In the genomic region with DNA sequence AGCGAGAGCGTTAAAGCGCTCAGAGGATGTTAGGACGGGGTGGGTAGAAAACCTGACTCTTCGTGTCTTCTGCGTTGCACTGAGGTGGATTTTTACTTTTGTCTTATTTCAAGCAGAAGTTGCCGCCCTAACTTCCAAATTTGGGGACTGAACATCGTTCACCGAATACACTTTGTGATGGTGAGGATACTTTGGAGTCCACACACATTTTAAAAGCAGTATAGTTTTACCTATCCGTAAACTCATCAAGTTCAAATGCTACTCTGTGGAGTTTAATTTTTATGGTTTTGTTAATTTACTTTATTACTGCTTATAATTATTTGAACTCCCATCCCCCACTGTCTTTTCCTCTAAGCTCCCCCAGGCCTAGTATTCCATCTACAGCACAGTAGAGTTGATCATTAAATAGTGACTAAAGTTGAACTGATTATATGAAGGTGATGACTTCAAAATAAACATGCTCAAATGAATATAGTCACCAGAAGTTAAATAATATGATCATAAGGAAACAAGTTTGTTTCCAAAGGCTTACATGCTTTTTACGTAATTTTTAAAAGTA, we compare ENCODE assay signal across 8 cellular contexts. TPM values are rescaled to one million over a fixed set of nuclear protein-coding genes. Genes with fewer than 3 reads are reported as not detected.
A peak's percentile ranks its signal among the peaks of the same experiment; 100 is the strongest.
DNase-seq lines count a peak whose midpoint lies in the region; FAIRE-seq and TF ChIP-seq lines count a peak whose summit lies in the region.

No MANE protein-coding gene starts in this region.

- H3K9ac ChIP-seq in SK-N-SH (peak overlapping the region; percentile 88), fibroblast of lung (ENCODE audit: insufficient read depth, low read length) (peak overlapping the region; percentile 96)

- FAIRE-seq in GM19239 (lab: Jason Lieb, UNC), result peak; percentile 61

- no peak for TF ChIP-seq CTCF in SK-N-SH (IDR thresholded peaks at IDR 0.05)
- no peak for TF ChIP-seq CTCF in fibroblast of lung (conservative IDR thresholded peaks at IDR 0.05 in 1 of 2, IDR thresholded peaks at IDR 0.05 in 1 of 2; ENCODE audit: low read depth in 1 of 2, low read length in 2 of 2)
- no peak for TF ChIP-seq CTCF in retinal pigment epithelial cell (conservative IDR thresholded peaks at IDR 0.05; ENCODE audit: low read depth, low read length)

- no peaks in the 10 kb centered on the region for H3K9me3 ChIP-seq in SK-N-SH
- no peaks in the 10 kb centered on the region for H3K9me3 ChIP-seq in fibroblast of lung (ENCODE audit: control insufficient read depth, insufficient read depth, low read depth, low read length)

- H3F3A ChIP-seq in SK-N-SH (replicated peaks; ENCODE audit: insufficient read depth), result peaks cover 9% of the 10 kb centered on the region

- POLR2A ChIA-PET in SK-N-SH (lab: Yijun Ruan, JAX), result interaction anchor here (0.6 to 1.0 kb wide), 3 partner anchors 38 to 520 kb away, joined by 3 to 4 read pairs (median 3); a partner anchor contains a TSS

- DNase-seq in GM19239 (ENCODE audit: insufficient read length, low spot score) (no peak), SK-N-SH (no peak), fibroblast of lung (ENCODE audit: low read depth in 2 of 2) (no peak), retinal pigment epithelial cell (ENCODE audit: low read depth) (no peak), NCI-H510A treated with DMSO at 0.1 percent for 48 hours (lab: John Stamatoyannopoulos, UW) (no peak), foreskin melanocyte (no peak), DMS153 (lab: John Stamatoyannopoulos, UW) (no peak)
- DNase-seq in activated CD4-positive, alpha-beta T cell treated with anti-CD3 and anti-CD28 coated beads, Interleukin-2, amount 50 U/mL, for 1 hour, result no peak

- H3K4me3 ChIP-seq in SK-N-SH (ENCODE audit: low read depth in 2 of 2, low read length in 1 of 2), result peak overlapping the region; percentile 70 to 71
- H3K4me3 ChIP-seq in fibroblast of lung (replicated peaks in 1 of 4; ENCODE audit: control extremely low read depth in 1 of 4, insufficient read depth in 1 of 4, low read depth in 3 of 4, low read length in 4 of 4), result peak overlapping the region; percentile 34 to 78 (median 66)
- peak overlapping the region; percentile 72 for H3K4me3 ChIP-seq in retinal pigment epithelial cell (ENCODE audit: low read length)

- TF ChIP-seq RAD21 in SK-N-SH (IDR thresholded peaks at IDR 0.05; ENCODE audit: low read length), result no peak

- 37% methylated on average over 8 of the region's 11 CpGs for WGBS in SK-N-SH (ENCODE audit: low lambda C conversion rate)

- CTCF ChIA-PET in SK-N-SH (lab: Yijun Ruan, JAX), result interaction anchor here (0.6 to 2.4 kb wide), 9 partner anchors 9 to 63 kb away, joined by 3 to 9 read pairs (median 4); no protein-coding TSS in a partner anchor

- peaks cover 23 to 35% of the 10 kb centered on the region in 2 experiments for H3K36me3 ChIP-seq in SK-N-SH (replicated peaks in 1 of 2; ENCODE audit: control insufficient read depth in 1 of 2, insufficient read depth in 2 of 2, low read length in 1 of 2)
- H3K36me3 ChIP-seq in fibroblast of lung (ENCODE audit: control insufficient read depth, insufficient read depth, low read length), result peaks cover 2% of the 10 kb centered on the region

- H3K4me1 ChIP-seq in SK-N-SH (ENCODE audit: control insufficient read depth in 1 of 2, insufficient read depth in 2 of 2, low read depth in 1 of 2, low read length in 1 of 2) (peaks cover 0 to 15% of the 10 kb centered on the region in 2 experiments; a peak in 3 of 4 replicates), fibroblast of lung (ENCODE audit: control insufficient read depth, extremely low read depth, insufficient read depth, low read length) (peaks cover 11% of the 10 kb centered on the region)

- H3K4me2 ChIP-seq in SK-N-SH (peak overlapping the region; percentile 79), fibroblast of lung (ENCODE audit: extremely low read depth, insufficient read depth, low read length) (peak overlapping the region; percentile 70)

- peak overlapping the region; percentile 78 for H2AFZ ChIP-seq in SK-N-SH (ENCODE audit: low read depth)
- H2AFZ ChIP-seq in fibroblast of lung (ENCODE audit: low read length), result no peak overlapping the region

- H3K27me3 ChIP-seq in SK-N-SH (ENCODE audit: insufficient read depth) (no peaks in the 10 kb centered on the region), fibroblast of lung (ENCODE audit: control insufficient read depth, insufficient read depth, low read length) (no peaks in the 10 kb centered on the region)

- peaks cover 10% of the 10 kb centered on the region; the same call in 1 of the 2 replicates for H3K79me2 ChIP-seq in SK-N-SH (ENCODE audit: insufficient read depth)
- H3K79me2 ChIP-seq in fibroblast of lung (ENCODE audit: control insufficient read depth, insufficient read depth, low read length), result no peaks in the 10 kb centered on the region

- no peaks in the 10 kb centered on the region for H3K9me2 ChIP-seq in SK-N-SH

- H3K27ac ChIP-seq in SK-N-SH (ENCODE audit: low read depth in 2 of 2, low read length in 1 of 2), result peak overlapping the region; percentile 80 to 83
- H3K27ac ChIP-seq in fibroblast of lung (ENCODE audit: insufficient read depth, low read length), result peak overlapping the region; percentile 95

- H4K20me1 ChIP-seq in SK-N-SH (ENCODE audit: insufficient read depth) (no peaks in the 10 kb centered on the region), fibroblast of lung (ENCODE audit: control insufficient read depth, extremely low read depth, insufficient read depth, low read length) (no peaks in the 10 kb centered on the region)

- TF ChIP-seq EP300 in SK-N-SH (IDR thresholded peaks at IDR 0.05; ENCODE audit: borderline replicate concordance in 1 of 2, low read depth in 1 of 2, low read length in 1 of 2), result no peak

TF ChIP-seq in SK-N-SH, 30 proteins besides CTCF, POLR2A, EP300 and RAD21 (continues in another document):
- TF ChIP-seq SIN3A (IDR thresholded peaks at IDR 0.05; ENCODE audit: borderline replicate concordance, low read depth, low read length), result no peak
- TF ChIP-seq ELF1 (IDR thresholded peaks at IDR 0.05), result no peak
- TF ChIP-seq NFIC (IDR thresholded peaks at IDR 0.05; ENCODE audit: borderline replicate concordance), result no peak
- TF ChIP-seq FOXJ3 (CRISPR knock-in tag; IDR thresholded peaks at IDR 0.05), result no peak
- no peak for TF ChIP-seq MXI1 (IDR thresholded peaks at IDR 0.05; ENCODE audit: low read depth, low read length)
- TF ChIP-seq, protein P1, sequence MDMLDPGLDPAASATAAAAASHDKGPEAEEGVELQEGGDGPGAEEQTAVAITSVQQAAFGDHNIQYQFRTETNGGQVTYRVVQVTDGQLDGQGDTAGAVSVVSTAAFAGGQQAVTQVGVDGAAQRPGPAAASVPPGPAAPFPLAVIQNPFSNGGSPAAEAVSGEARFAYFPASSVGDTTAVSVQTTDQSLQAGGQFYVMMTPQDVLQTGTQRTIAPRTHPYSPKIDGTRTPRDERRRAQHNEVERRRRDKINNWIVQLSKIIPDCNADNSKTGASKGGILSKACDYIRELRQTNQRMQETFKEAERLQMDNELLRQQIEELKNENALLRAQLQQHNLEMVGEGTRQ (IDR thresholded peaks at IDR 0.05; ENCODE audit: borderline replicate concordance, low read depth, low read length), result no peak
- no peak for TF ChIP-seq CHD2 (IDR thresholded peaks at IDR 0.05; ENCODE audit: low read length, partially characterized antibody)
- TF ChIP-seq, protein P2, sequence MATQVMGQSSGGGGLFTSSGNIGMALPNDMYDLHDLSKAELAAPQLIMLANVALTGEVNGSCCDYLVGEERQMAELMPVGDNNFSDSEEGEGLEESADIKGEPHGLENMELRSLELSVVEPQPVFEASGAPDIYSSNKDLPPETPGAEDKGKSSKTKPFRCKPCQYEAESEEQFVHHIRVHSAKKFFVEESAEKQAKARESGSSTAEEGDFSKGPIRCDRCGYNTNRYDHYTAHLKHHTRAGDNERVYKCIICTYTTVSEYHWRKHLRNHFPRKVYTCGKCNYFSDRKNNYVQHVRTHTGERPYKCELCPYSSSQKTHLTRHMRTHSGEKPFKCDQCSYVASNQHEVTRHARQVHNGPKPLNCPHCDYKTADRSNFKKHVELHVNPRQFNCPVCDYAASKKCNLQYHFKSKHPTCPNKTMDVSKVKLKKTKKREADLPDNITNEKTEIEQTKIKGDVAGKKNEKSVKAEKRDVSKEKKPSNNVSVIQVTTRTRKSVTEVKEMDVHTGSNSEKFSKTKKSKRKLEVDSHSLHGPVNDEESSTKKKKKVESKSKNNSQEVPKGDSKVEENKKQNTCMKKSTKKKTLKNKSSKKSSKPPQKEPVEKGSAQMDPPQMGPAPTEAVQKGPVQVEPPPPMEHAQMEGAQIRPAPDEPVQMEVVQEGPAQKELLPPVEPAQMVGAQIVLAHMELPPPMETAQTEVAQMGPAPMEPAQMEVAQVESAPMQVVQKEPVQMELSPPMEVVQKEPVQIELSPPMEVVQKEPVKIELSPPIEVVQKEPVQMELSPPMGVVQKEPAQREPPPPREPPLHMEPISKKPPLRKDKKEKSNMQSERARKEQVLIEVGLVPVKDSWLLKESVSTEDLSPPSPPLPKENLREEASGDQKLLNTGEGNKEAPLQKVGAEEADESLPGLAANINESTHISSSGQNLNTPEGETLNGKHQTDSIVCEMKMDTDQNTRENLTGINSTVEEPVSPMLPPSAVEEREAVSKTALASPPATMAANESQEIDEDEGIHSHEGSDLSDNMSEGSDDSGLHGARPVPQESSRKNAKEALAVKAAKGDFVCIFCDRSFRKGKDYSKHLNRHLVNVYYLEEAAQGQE (IDR thresholded peaks at IDR 0.05; ENCODE audit: low read depth, low read length), result no peak
- TF ChIP-seq TAF1 (IDR thresholded peaks at IDR 0.05; ENCODE audit: borderline replicate concordance, low read depth, low read length), result no peak

RNA-seq across cellular contexts. Expression of a gene that starts 0.6 kb away (rescaled TPM):
- polyA plus RNA-seq in SK-N-SH (2012; rRNA removed), result 6.0 and 7.8 TPM in 2 replicates
- polyA plus RNA-seq in SK-N-SH (2012; cell fraction: cytosol; rRNA removed), result 8.0 and 9.7 TPM in 2 replicates
- 9.8 and 13.5 TPM in 2 replicates for polyA plus RNA-seq in SK-N-SH (2012; cell fraction: nucleus; rRNA removed)
- 44.2 and 50.9 TPM in 2 replicates for total RNA-seq in fibroblast of lung
- polyA plus RNA-seq in fibroblast of lung, result 28.0 and 30.6 TPM in 2 replicates
- 23.4 and 24.9 TPM in 2 replicates for polyA plus RNA-seq in fibroblast of lung (2012)
- 11.1 and 11.2 TPM in 2 replicates for polyA minus RNA-seq in fibroblast of lung (ENCODE audit: low replicate concordance)

RNA-seq across cellular contexts. Expression of a gene that starts 38.0 kb away (rescaled TPM):
- polyA plus RNA-seq in SK-N-SH (2012; rRNA removed) (3.2 and 4.3 TPM in 2 replicates), fibroblast of lung (18.0 and 27.5 TPM in 2 replicates)
- polyA plus RNA-seq in SK-N-SH (2012; cell fraction: cytosol; rRNA removed), result 4.8 and 5.7 TPM in 2 replicates
- 5.4 and 9.2 TPM in 2 replicates for polyA plus RNA-seq in SK-N-SH (2012; cell fraction: nucleus; rRNA removed)
- 37.0 and 51.5 TPM in 2 replicates for total RNA-seq in fibroblast of lung
- 19.4 and 28.1 TPM in 2 replicates for polyA plus RNA-seq in fibroblast of lung (2012)
- polyA minus RNA-seq in fibroblast of lung (ENCODE audit: low replicate concordance), result 9.8 and 31.5 TPM in 2 replicates
